ENCODE assay signal across 11 cellular contexts in genomic region chr13:101623469-101624209, GRCh38.
DNase-seq lines count a peak whose midpoint lies in the region; ATAC-seq, FAIRE-seq and TF ChIP-seq lines count a peak whose summit lies in the region.
"Had no signal": no experiment of that assay in that cellular context is flagged by ENCODE, and none has a peak within 500 bp of the region (broad histone marks: within the 10 kb centered on the region; RNA-seq: fewer than 3 reads in every experiment).

No MANE protein-coding gene starts in this region.

- peak overlapping the region; percentile 4 for H2AFZ ChIP-seq in ACC112 (ENCODE audit: low read length, unreplicated experiment)
- no peak overlapping the region for H2AFZ ChIP-seq in IMR-90 (replicated peaks; ENCODE audit: low read length, poor library complexity)

- in situ Hi-C loops in IMR-90 (cut with MboI; ENCODE audit: low sequenced_read_pairs) = no loop called here

- POLR2A ChIA-PET in IMR-90 (lab: Charles Lee; ENCODE audit: unreplicated experiment) = no interaction called here

- H2BK20ac ChIP-seq in IMR-90 (ENCODE audit: low read depth, low read length) = no peak overlapping the region

- H3K4me2 ChIP-seq in IMR-90 (ENCODE audit: low read depth, low read length) = peak overlapping the region; percentile 61; the same call in 1 of the 2 replicates

- H3K9me1 ChIP-seq in IMR-90 (ENCODE audit: insufficient read depth, low read length) = 0 out of 2 replicates have a peak, but pooled peaks cover 3% of the 10 kb centered on the region

- H3K23ac ChIP-seq in IMR-90 (ENCODE audit: low read depth, low read length) = no peak overlapping the region

- dilution Hi-C loops in IMR-90 (cut with HindIII; ENCODE audit: low sequenced_read_pairs, unreplicated experiment) = no loop called here

- peak overlapping the region; percentile 35; the same call in 1 of the 2 replicates for H4K5ac ChIP-seq in IMR-90 (ENCODE audit: low read depth, low read length)

- peak overlapping the region; percentile 58 for H3K27ac ChIP-seq in ACC112 (ENCODE audit: low read depth, low read length)
- no peak overlapping the region for H3K27ac ChIP-seq in IMR-90 (ENCODE audit: insufficient read depth, low read length)
- H3K27ac ChIP-seq in mucosa of rectum (ENCODE audit: low read depth in 2 of 2, low read length in 2 of 2) = peak overlapping the region; percentile 26 to 35

- WGBS in IMR-90 (ENCODE audit: extremely low coverage in 2 of 2, insufficient read length in 1 of 2), 2 experiments = no CpG with 5 or more reads among the region's 2 CpGs

- H3K9me3 ChIP-seq in IMR-90 (ENCODE audit: control insufficient read depth, insufficient read depth, low read length) = no peaks in the 10 kb centered on the region
- H3K9me3 ChIP-seq in mucosa of rectum (ENCODE audit: control insufficient read depth in 2 of 2, low read length in 2 of 2) = no peaks in the 10 kb centered on the region

- H2BK120ac ChIP-seq in IMR-90 (ENCODE audit: low read depth, low read length) = 0 out of 2 replicates have a peak overlapping the region, but pooled peaks have one; percentile 0

- H3K56ac ChIP-seq in IMR-90 (ENCODE audit: extremely low read depth, insufficient read depth, low read length) = no peak overlapping the region

- no peaks in the 10 kb centered on the region for H4K20me1 ChIP-seq in IMR-90 (ENCODE audit: insufficient read depth, low read length)

- H3K4me1 ChIP-seq in ACC112 (ENCODE audit: control insufficient read depth, insufficient read depth, low read length, unreplicated experiment) (peaks cover 50% of the 10 kb centered on the region), IMR-90 (ENCODE audit: control insufficient read depth, insufficient read depth, low read length) (peaks cover 4% of the 10 kb centered on the region; the same call in 1 of the 2 replicates), mucosa of rectum (ENCODE audit: control insufficient read depth in 2 of 2, insufficient read depth in 2 of 2, low read length in 2 of 2) (peaks cover 7 to 20% of the 10 kb centered on the region in 2 donors)

- H2AK5ac ChIP-seq in IMR-90 (ENCODE audit: low read depth, low read length) = no peak overlapping the region

- no peak overlapping the region for H2AK9ac ChIP-seq in IMR-90 (replicated peaks; ENCODE audit: low read depth, low read length, poor library complexity)

- H3K18ac ChIP-seq in IMR-90 (ENCODE audit: low read depth, low read length) = peak overlapping the region; percentile 54; the same call in 1 of the 2 replicates

- intact Hi-C loops in IMR-90 (cut with micrococcal nuclease) = no loop called here

- H3K14ac ChIP-seq in IMR-90 (replicated peaks; ENCODE audit: low read depth, low read length) = no peak overlapping the region

- H3K4ac ChIP-seq in IMR-90 (ENCODE audit: low read depth, low read length) = no peak overlapping the region

- CTCF ChIA-PET in IMR-90 (lab: Yijun Ruan, JAX) = no interaction called here

- H3K79me2 ChIP-seq in ACC112 (ENCODE audit: control insufficient read depth, insufficient read depth, low read length, unreplicated experiment) = peaks cover 5% of the 10 kb centered on the region

- peak; percentile 24 for DNase-seq in IMR-90
- DNase-seq in bronchial epithelial cell (ENCODE audit: low read depth) = peak; percentile 65
- no peak for DNase-seq in GDM1 (lab: John Stamatoyannopoulos, UW)
- DNase-seq: NCI-H524; stimulated activated CD8-positive, alpha-beta memory T cell treated with anti-CD3 and anti-CD28 coated beads, Interleukin-4, amount 100 ng/mL, for 48 hours had no signal

- TF ChIP-seq POLR2A in IMR-90 (IDR thresholded peaks at IDR 0.05; ENCODE audit: low read depth, low read length) = no peak

- no peak for TF ChIP-seq RAD21 in IMR-90 (IDR thresholded peaks at IDR 0.05; ENCODE audit: low read length)

- no peak for FAIRE-seq in bronchial epithelial cell (lab: Jason Lieb, UNC)

- no peaks in the 10 kb centered on the region for H3K79me1 ChIP-seq in IMR-90 (ENCODE audit: low read depth in 1 of 2, low read length in 2 of 2)

- H2BK15ac ChIP-seq in IMR-90 (ENCODE audit: low read depth, low read length) = no peak overlapping the region

- H3K4me3 ChIP-seq in ACC112 (ENCODE audit: low read depth, low read length) = peak overlapping the region; percentile 40
- no peak overlapping the region for H3K4me3 ChIP-seq in IMR-90 (ENCODE audit: insufficient read depth, low read depth, low read length)
- no peak overlapping the region for H3K4me3 ChIP-seq in bronchial epithelial cell (ENCODE audit: low read depth, low read length)
- peak overlapping the region in 1 of 2 donors; percentile 34 for H3K4me3 ChIP-seq in mucosa of rectum (ENCODE audit: low read length in 2 of 2)

- no peaks in the 10 kb centered on the region for H3K36me3 ChIP-seq in ACC112 (ENCODE audit: insufficient read depth, low read length)
- H3K36me3 ChIP-seq in IMR-90 (ENCODE audit: control insufficient read depth, insufficient read depth, low read length) = no peaks in the 10 kb centered on the region
- H3K36me3 ChIP-seq in bronchial epithelial cell (ENCODE audit: control insufficient read depth, insufficient read depth, low read length) = no peaks in the 10 kb centered on the region
- no peaks in the 10 kb centered on the region for H3K36me3 ChIP-seq in mucosa of rectum (ENCODE audit: control insufficient read depth in 2 of 2, insufficient read depth in 2 of 2, low read length in 2 of 2)

- peak overlapping the region; percentile 2 for H2BK5ac ChIP-seq in IMR-90 (ENCODE audit: low read depth, low read length, poor library complexity, severe bottlenecking)

- no peak overlapping the region; the same call in 1 of the 2 replicates for H3K9ac ChIP-seq in IMR-90 (ENCODE audit: low read depth, low read length)
- no peak overlapping the region for H3K9ac ChIP-seq in mucosa of rectum (ENCODE audit: low read depth in 1 of 2, low read length in 2 of 2)

- H4K8ac ChIP-seq in IMR-90 (ENCODE audit: low read depth in 2 of 2, low read length in 2 of 2) = 0 out of 4 replicates have a peak overlapping the region, but pooled peaks of 1 of the 2 experiments have one; percentile 72

- TF ChIP-seq CTCF in IMR-90 (conservative IDR thresholded peaks at IDR 0.05; ENCODE audit: low read depth, low read length) = no peak
- TF ChIP-seq CTCF in bronchial epithelial cell (IDR thresholded peaks at IDR 0.05; ENCODE audit: insufficient read depth, low read length, severe bottlenecking) = no peak

- BruUV-seq in IMR-90 (replicated peaks; lab: Mats Ljungman, UMichigan) = no TSS peak

- H3K27me3 ChIP-seq in ACC112 (ENCODE audit: insufficient read depth, low read length) = no peaks in the 10 kb centered on the region
- H3K27me3 ChIP-seq in IMR-90 (ENCODE audit: control insufficient read depth, insufficient read depth, low read length) = no peaks in the 10 kb centered on the region
- H3K27me3 ChIP-seq in bronchial epithelial cell (ENCODE audit: control insufficient read depth, insufficient read depth, low read length) = no peaks in the 10 kb centered on the region
- H3K27me3 ChIP-seq in mucosa of rectum (ENCODE audit: control insufficient read depth in 2 of 2, insufficient read depth in 2 of 2, low read length in 2 of 2) = no peaks in the 10 kb centered on the region

- peak; percentile 62 for ATAC-seq in IMR-90 (ENCODE audit: low read depth)
- no peak for ATAC-seq in GM18517 (IDR thresholded peaks at IDR 0.05; ENCODE audit: unreplicated experiment)
- no peak for ATAC-seq in HG03097 (IDR thresholded peaks at IDR 0.05; ENCODE audit: low FRiP score, unreplicated experiment)
- no peak for ATAC-seq in GM21619 (IDR thresholded peaks at IDR 0.05; ENCODE audit: unreplicated experiment)
- ATAC-seq: esophagus mucosa had no signal

- H4K91ac ChIP-seq in IMR-90 (ENCODE audit: insufficient read depth, low read depth, low read length) = no peak overlapping the region

TF ChIP-seq in IMR-90, 13 proteins besides CTCF, POLR2A, EP300 and RAD21:
- no peak for TF ChIP-seq MAZ (IDR thresholded peaks at IDR 0.05; ENCODE audit: borderline replicate concordance, low read depth, low read length)
TF ChIP-seq in IMR-90: peak in this region for 0.
